1 cellular context compared by ENCODE assay signal in the genomic region with DNA sequence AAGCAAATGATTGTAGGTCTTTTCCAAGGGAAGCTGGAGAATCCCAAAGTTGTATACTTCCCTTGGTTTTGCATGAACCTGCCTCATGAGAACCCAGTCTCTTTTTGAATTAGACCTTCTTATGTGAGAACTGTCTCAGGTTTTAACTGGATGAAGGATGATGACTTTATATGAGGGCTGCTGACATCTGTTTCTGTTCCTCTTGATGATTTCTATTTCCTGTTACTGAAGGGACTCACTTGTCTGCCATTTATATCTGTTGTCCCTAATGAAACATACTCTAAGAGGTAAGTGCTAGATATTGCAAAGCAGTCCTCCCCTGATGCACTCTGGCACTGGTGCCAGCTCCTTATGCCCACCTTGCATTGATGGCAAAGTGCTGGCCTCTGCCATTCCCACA.
TF ChIP-seq lines count a peak whose summit lies in the region.

No MANE protein-coding gene starts in this region.

TF ChIP-seq in endothelial cell of umbilical vein, 7 proteins besides CTCF, POLR2A, EP300 and RAD21 (continued from another document):
- no peak for TF ChIP-seq GATA2 (IDR thresholded peaks at IDR 0.05; ENCODE audit: insufficient read depth, insufficient read length, low read depth, low read length)
- TF ChIP-seq JUN (IDR thresholded peaks at IDR 0.05; ENCODE audit: borderline replicate concordance, insufficient read depth, insufficient read length, low read depth): no peak
- no peak for TF ChIP-seq FOS (IDR thresholded peaks at IDR 0.05; ENCODE audit: borderline replicate concordance, insufficient read depth, low read length)
- no peak for TF ChIP-seq MAX (IDR thresholded peaks at IDR 0.05; ENCODE audit: insufficient read depth, insufficient read length)
